14 cellular contexts compared by ENCODE assay signal in genomic region chr19:39325778-39326680, GRCh38. TPM values are rescaled to one million over a fixed set of nuclear protein-coding genes. Genes with fewer than 3 reads are reported as not detected.
DNase-seq lines count a peak whose midpoint lies in the region; ATAC-seq and TF ChIP-seq lines count a peak whose summit lies in the region.
"Had no signal": no experiment of that assay in that cellular context is flagged by ENCODE, and none has a peak within 500 bp of the region (broad histone marks: within the 10 kb centered on the region; RNA-seq: fewer than 3 reads in every experiment).

No MANE protein-coding gene starts in this region.

- H2AK5ac ChIP-seq in mesendoderm (ENCODE audit: low read length) = no peak overlapping the region

- intact Hi-C loops in activated CD8-positive, alpha-beta T cell treated with anti-CD3 and anti-CD28 coated beads for 36 hours (cut with micrococcal nuclease) = loop anchor here (5.0 kb wide), 1 partner anchor 114 kb away; no protein-coding TSS in a partner anchor

- no peak overlapping the region for H3K4ac ChIP-seq in mesendoderm (ENCODE audit: low read depth, low read length)

- POLR2A ChIA-PET in HEK293 (lab: Yijun Ruan, JAX) = interaction anchor here (0.5 to 1.5 kb wide), 8 partner anchors 28 to 924 kb away, joined by 3 to 5 read pairs (median 4); partner anchors contain the start of genes RPS16, ZFP36 and ZNF780A
- POLR2A ChIA-PET in activated CD8-positive, alpha-beta T cell treated with anti-CD3 and anti-CD28 coated beads for 36 hours (lab: Charles Lee) = interaction anchor here (1.1 to 1.5 kb wide), 2 partner anchors 8 to 10 kb away, joined by 3 to 5 read pairs; partner anchors contain the start of gene GMFG

- H2BK5ac ChIP-seq in mesendoderm (ENCODE audit: low read length) = no peak overlapping the region

- H3K4me3 ChIP-seq in HEK293 (ENCODE audit: low read depth, low read length) (no peak overlapping the region), mesendoderm (ENCODE audit: low read length) (no peak overlapping the region)
- H3K4me3 ChIP-seq: colonic mucosa had no signal

- no peak overlapping the region for H3K27ac ChIP-seq in HEK293 (ENCODE audit: extremely low read depth, low read depth, low read length)
- no peak overlapping the region for H3K27ac ChIP-seq in mesendoderm (ENCODE audit: low read depth, low read length)
- H3K27ac ChIP-seq: colonic mucosa had no signal

- H3K9me3 Mint-ChIP-seq in activated naive CD4-positive, alpha-beta T cell treated with anti-CD3 and anti-CD28 coated beads, Interleukin-2, amount 50 U/mL, for 24 hours = no peaks in the 10 kb centered on the region
- no peaks in the 10 kb centered on the region for H3K9me3 Mint-ChIP-seq in activated CD8-positive, alpha-beta T cell treated with anti-CD3 and anti-CD28 coated beads for 36 hours

- no peak overlapping the region for H4K8ac ChIP-seq in mesendoderm (ENCODE audit: low read depth, low read length)

- CTCF ChIA-PET in HEK293 (lab: Yijun Ruan, JAX) = interaction anchor here (0.6 to 9.4 kb wide), 17 partner anchors 10 to 390 kb away, joined by 3 to 165 read pairs (median 8); partner anchors contain the start of genes GMFG, PLEKHG2 and SAMD4B
- CTCF ChIA-PET in activated CD8-positive, alpha-beta T cell treated with anti-CD3 and anti-CD28 coated beads for 36 hours (lab: Charles Lee) = interaction anchor here (1.1 to 1.6 kb wide), 4 partner anchors 10 to 110 kb away, joined by 3 to 6 read pairs (median 4); partner anchors contain the start of gene GMFG

- TF ChIP-seq CTCF in HEK293 (tag by site-specific recombination; IDR thresholded peaks at IDR 0.05) = no peak
- no peak for TF ChIP-seq CTCF in activated CD8-positive, alpha-beta T cell treated with anti-CD3 and anti-CD28 coated beads for 36 hours (IDR thresholded peaks at IDR 0.05)

- H3K27me3 ChIP-seq in mesendoderm (ENCODE audit: insufficient read depth, low read length, poor library complexity) = no peaks in the 10 kb centered on the region
- H3K27me3 ChIP-seq: colonic mucosa had no signal

- H3K56ac ChIP-seq in mesendoderm (ENCODE audit: low read length) = no peak overlapping the region

- H3K4me3 Mint-ChIP-seq in activated naive CD4-positive, alpha-beta T cell treated with anti-CD3 and anti-CD28 coated beads, Interleukin-2, amount 50 U/mL, for 24 hours = no peak overlapping the region
- no peak overlapping the region for H3K4me3 Mint-ChIP-seq in activated CD8-positive, alpha-beta T cell treated with anti-CD3 and anti-CD28 coated beads for 36 hours
- H3K4me3 Mint-ChIP-seq: activated naive CD8-positive, alpha-beta T cell; CD14-positive monocyte had no signal

- H3K9ac ChIP-seq in mesendoderm (ENCODE audit: low read length) = no peak overlapping the region

- peaks cover 45% of the 10 kb centered on the region for H3K4me1 Mint-ChIP-seq in activated naive CD4-positive, alpha-beta T cell treated with anti-CD3 and anti-CD28 coated beads, Interleukin-2, amount 50 U/mL, for 24 hours
- H3K4me1 Mint-ChIP-seq in activated CD8-positive, alpha-beta T cell treated with anti-CD3 and anti-CD28 coated beads for 36 hours (ENCODE audit: low read depth) = peaks cover 33% of the 10 kb centered on the region

- no CpG with 5 or more reads among the region's 16 CpGs for WGBS in mesendoderm (ENCODE audit: extremely low coverage, insufficient coverage, low lambda C conversion rate)

- H3K27me3 Mint-ChIP-seq in activated naive CD4-positive, alpha-beta T cell treated with anti-CD3 and anti-CD28 coated beads, Interleukin-2, amount 50 U/mL, for 24 hours = no peaks in the 10 kb centered on the region
- no peaks in the 10 kb centered on the region for H3K27me3 Mint-ChIP-seq in activated CD8-positive, alpha-beta T cell treated with anti-CD3 and anti-CD28 coated beads for 36 hours
- H3K27me3 Mint-ChIP-seq: activated naive CD8-positive, alpha-beta T cell had no signal

- H2BK120ac ChIP-seq in mesendoderm (ENCODE audit: low read depth, low read length) = no peak overlapping the region

- H3K79me1 ChIP-seq in mesendoderm (ENCODE audit: low read length) = no peaks in the 10 kb centered on the region

- no peak overlapping the region for H3K18ac ChIP-seq in mesendoderm (ENCODE audit: low read length)

- no peaks in the 10 kb centered on the region; the same call in 1 of the 2 replicates for H3K4me1 ChIP-seq in HEK293 (ENCODE audit: control insufficient read depth, insufficient read depth, low read length)
- no peaks in the 10 kb centered on the region for H3K4me1 ChIP-seq in mesendoderm (ENCODE audit: control insufficient read depth, low read depth, low read length)
- H3K4me1 ChIP-seq: colonic mucosa had no signal

- peaks cover 2% of the 10 kb centered on the region for H3K36me3 Mint-ChIP-seq in activated naive CD4-positive, alpha-beta T cell treated with anti-CD3 and anti-CD28 coated beads, Interleukin-2, amount 50 U/mL, for 24 hours
- H3K36me3 Mint-ChIP-seq in activated CD8-positive, alpha-beta T cell treated with anti-CD3 and anti-CD28 coated beads for 36 hours (ENCODE audit: low read depth) = peaks cover 21% of the 10 kb centered on the region
- H3K36me3 Mint-ChIP-seq: activated naive CD8-positive, alpha-beta T cell had no signal

- H4K5ac ChIP-seq in mesendoderm (ENCODE audit: low read length) = no peak overlapping the region

- H2BK15ac ChIP-seq in mesendoderm (replicated peaks; ENCODE audit: low read depth) = no peak overlapping the region

- no peaks in the 10 kb centered on the region; a peak in 1 of 3 replicates for H3K36me3 ChIP-seq in HEK293 (ENCODE audit: control insufficient read depth in 2 of 2, insufficient read depth in 1 of 2, low read length in 2 of 2)
- H3K36me3 ChIP-seq in mesendoderm (ENCODE audit: control insufficient read depth, insufficient read depth, low read length) = no peaks in the 10 kb centered on the region
- H3K36me3 ChIP-seq: colonic mucosa had no signal

- DNase-seq in activated naive CD4-positive, alpha-beta T cell treated with Interleukin-2 at 50 U/mL for 16 hours = no peak
- no peak for DNase-seq in activated CD8-positive, alpha-beta T cell treated with anti-CD3 and anti-CD28 coated beads for 36 hours
- DNase-seq in mesendoderm (peak; percentile 58), GF-D8 (lab: John Stamatoyannopoulos, UW) (no peak), NCI-H226 (no peak), KG1 (lab: John Stamatoyannopoulos, UW) (no peak)
- DNase-seq: activated CD4-positive, CD25-positive, alpha-beta regulatory T cell treated with anti-CD3 and anti-CD28 coated beads, Interleukin-2, amount 50 U/mL, for 72 hours; colonic mucosa; SHP77 had no signal

- peak overlapping the region; percentile 59 for H3K27ac Mint-ChIP-seq in activated naive CD4-positive, alpha-beta T cell treated with anti-CD3 and anti-CD28 coated beads, Interleukin-2, amount 50 U/mL, for 24 hours
- H3K27ac Mint-ChIP-seq in activated CD8-positive, alpha-beta T cell treated with anti-CD3 and anti-CD28 coated beads for 36 hours = no peak overlapping the region
- H3K27ac Mint-ChIP-seq: activated naive CD8-positive, alpha-beta T cell had no signal

- ATAC-seq in activated CD8-positive, alpha-beta T cell treated with anti-CD3 and anti-CD28 coated beads for 36 hours = peak; percentile 46
- ATAC-seq: left lobe of liver had no signal

- H3K9me3 ChIP-seq in HEK293 (ENCODE audit: control insufficient read depth, insufficient read depth, low read depth, low read length) = no peaks in the 10 kb centered on the region
- H3K9me3 ChIP-seq: colonic mucosa had no signal

- H3K79me2 ChIP-seq in mesendoderm (ENCODE audit: control insufficient read depth, insufficient read depth, low read length) = no peaks in the 10 kb centered on the region

- no peak overlapping the region for H3K4me2 ChIP-seq in mesendoderm (ENCODE audit: low read length)

- no peak overlapping the region for H3K23ac ChIP-seq in mesendoderm (ENCODE audit: low read length)

TF ChIP-seq in HEK293, 187 proteins besides CTCF, POLR2A, EP300 and RAD21 (continues in another document):
- TF ChIP-seq SP2 (tag by site-specific recombination; IDR thresholded peaks at IDR 0.05) = peak; percentile 93
- peak; percentile 77 for TF ChIP-seq ZBTB48 (tag by site-specific recombination; IDR thresholded peaks at IDR 0.05)
- peak; percentile 70 for TF ChIP-seq SCRT2 (tag by site-specific recombination; IDR thresholded peaks at IDR 0.05)
- TF ChIP-seq, protein P1, sequence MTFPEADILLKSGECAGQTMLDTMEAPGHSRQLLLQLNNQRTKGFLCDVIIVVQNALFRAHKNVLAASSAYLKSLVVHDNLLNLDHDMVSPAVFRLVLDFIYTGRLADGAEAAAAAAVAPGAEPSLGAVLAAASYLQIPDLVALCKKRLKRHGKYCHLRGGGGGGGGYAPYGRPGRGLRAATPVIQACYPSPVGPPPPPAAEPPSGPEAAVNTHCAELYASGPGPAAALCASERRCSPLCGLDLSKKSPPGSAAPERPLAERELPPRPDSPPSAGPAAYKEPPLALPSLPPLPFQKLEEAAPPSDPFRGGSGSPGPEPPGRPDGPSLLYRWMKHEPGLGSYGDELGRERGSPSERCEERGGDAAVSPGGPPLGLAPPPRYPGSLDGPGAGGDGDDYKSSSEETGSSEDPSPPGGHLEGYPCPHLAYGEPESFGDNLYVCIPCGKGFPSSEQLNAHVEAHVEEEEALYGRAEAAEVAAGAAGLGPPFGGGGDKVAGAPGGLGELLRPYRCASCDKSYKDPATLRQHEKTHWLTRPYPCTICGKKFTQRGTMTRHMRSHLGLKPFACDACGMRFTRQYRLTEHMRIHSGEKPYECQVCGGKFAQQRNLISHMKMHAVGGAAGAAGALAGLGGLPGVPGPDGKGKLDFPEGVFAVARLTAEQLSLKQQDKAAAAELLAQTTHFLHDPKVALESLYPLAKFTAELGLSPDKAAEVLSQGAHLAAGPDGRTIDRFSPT (tag by site-specific recombination; IDR thresholded peaks at IDR 0.05) = no peak
- TF ChIP-seq SCRT1 (tag by site-specific recombination; IDR thresholded peaks at IDR 0.05; ENCODE audit: borderline replicate concordance) = peak; percentile 55; the same call in 1 of the 2 replicates
- 0 out of 2 replicates have a peak, but pooled peaks have one; percentile 23 for TF ChIP-seq MZF1 (tag by site-specific recombination; IDR thresholded peaks at IDR 0.05; ENCODE audit: borderline replicate concordance)

RNA-seq across cellular contexts. Expression of gene LRFN1, which starts 5.4 kb away (rescaled TPM):
- 1 to 10 TPM; 6.1 to 6.5 TPM for total RNA-seq in activated CD8-positive, alpha-beta T cell treated with anti-CD3 and anti-CD28 coated beads for 36 hours
- 2.3 TPM for polyA plus RNA-seq in mesendoderm (2013, experiment 1 of 2)
- 2.8 TPM for polyA plus RNA-seq in mesendoderm (2013, experiment 2 of 2)

RNA-seq across cellular contexts. Expression of gene GMFG, which starts 9.8 kb away (rescaled TPM):
- total RNA-seq in activated CD8-positive, alpha-beta T cell treated with anti-CD3 and anti-CD28 coated beads for 36 hours = 100 to 1,000 TPM; 280 to 297 TPM
- 0.27 TPM for polyA plus RNA-seq in mesendoderm (2013, experiment 1 of 2)
- polyA plus RNA-seq in mesendoderm (2013, experiment 2 of 2) = 0.60 TPM

RNA-seq across cellular contexts. Expression of gene SAMD4B, which starts 16.2 kb away (rescaled TPM):
- 10 to 100 TPM; 35.5 to 37.1 TPM for total RNA-seq in activated CD8-positive, alpha-beta T cell treated with anti-CD3 and anti-CD28 coated beads for 36 hours
- polyA plus RNA-seq in mesendoderm (2013, experiment 1 of 2) = 141 TPM
- 143 TPM for polyA plus RNA-seq in mesendoderm (2013, experiment 2 of 2)

RNA-seq across cellular contexts. Expression of gene IFNL1, which starts 29.8 kb away (rescaled TPM):
- total RNA-seq in activated CD8-positive, alpha-beta T cell treated with anti-CD3 and anti-CD28 coated beads for 36 hours = not detected
- polyA plus RNA-seq in mesendoderm (2013, experiment 1 of 2) = not detected
- polyA plus RNA-seq in mesendoderm (2013, experiment 2 of 2) = not detected
- total RNA-seq: colonic mucosa, left lobe of liver had no signal
- polyA plus RNA-seq: CD14-positive monocyte had no signal

RNA-seq across cellular contexts. Expression of gene IFNL2, which starts 57.8 kb away (rescaled TPM):
- total RNA-seq in activated CD8-positive, alpha-beta T cell treated with anti-CD3 and anti-CD28 coated beads for 36 hours = not detected
- polyA plus RNA-seq in mesendoderm (2013, experiment 1 of 2) = not detected
- polyA plus RNA-seq in mesendoderm (2013, experiment 2 of 2) = not detected
- total RNA-seq: colonic mucosa, left lobe of liver had no signal
- polyA plus RNA-seq: CD14-positive monocyte had no signal
